Comparison of ENCODE assay signal across 28 cellular contexts in the genomic region with DNA sequence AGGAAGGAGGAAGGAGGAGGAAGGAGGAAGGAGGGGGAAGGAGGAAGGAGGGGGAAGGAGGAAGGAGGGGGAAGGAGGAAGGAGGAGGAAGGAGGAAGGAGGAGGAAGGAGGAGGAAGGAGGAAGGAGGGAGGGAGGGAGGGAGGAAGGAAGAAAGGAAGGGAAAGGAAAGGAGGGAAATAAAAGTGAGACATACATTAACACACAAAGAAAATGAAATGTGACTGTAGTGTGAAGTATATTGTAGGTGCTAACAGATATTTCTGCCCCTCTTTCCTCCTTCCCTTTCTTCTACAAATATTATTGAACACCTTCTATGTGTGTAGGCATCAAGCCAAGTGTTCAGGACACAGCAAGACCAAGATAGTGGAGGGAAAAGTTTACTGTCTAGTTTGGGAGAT.
"Had no signal": no experiment of that assay in that cellular context is flagged by ENCODE, and none has a peak within 500 bp of the region (broad histone marks: within the 10 kb centered on the region; RNA-seq: fewer than 3 reads in every experiment).

No MANE protein-coding gene starts in this region.

- H3K27me3 ChIP-seq: SJCRH30 had no signal

- H3K9me3 ChIP-seq: SJCRH30 had no signal

- FAIRE-seq: RCC 7860 had no signal

- DNase-seq: Kasumi-1, KG1, MM.1S, MV-4-11, NCI-H1092, NCI-H1105, NCI-H1417 treated with DMSO at 0.1 percent for 48 hours, NCI-H1436 treated with DMSO at 0.1 percent for 48 hours, NCI-H1694 treated with DMSO at 0.1 percent for 48 hours, NCI-H187 treated with DMSO at 0.1 percent for 48 hours, NCI-H2029, NCI-H2081, NCI-H2171 treated with DMSO at 0.1 percent for 48 hours, NCI-H2227 treated with DMSO at 0.1 percent for 48 hours, NCI-H345, NCI-H446, NCI-H510A treated with DMSO at 0.1 percent for 48 hours, NCI-H524 treated with DMSO at 0.1 percent for 48 hours, NCI-H526 treated with DMSO at 0.1 percent for 48 hours, NCI-H774, PC-9, SHP77, SIG-M5, SJCRH30, SW 1271 had no signal

- H3K36me3 ChIP-seq: SJCRH30 had no signal

- H3K4me3 ChIP-seq: PC-9, SJCRH30, SK-N-MC had no signal

- H3K27ac ChIP-seq: PC-9, RWPE1, SJCRH30, SK-N-MC had no signal
